8 cellular contexts compared by ENCODE assay signal in the genomic region with DNA sequence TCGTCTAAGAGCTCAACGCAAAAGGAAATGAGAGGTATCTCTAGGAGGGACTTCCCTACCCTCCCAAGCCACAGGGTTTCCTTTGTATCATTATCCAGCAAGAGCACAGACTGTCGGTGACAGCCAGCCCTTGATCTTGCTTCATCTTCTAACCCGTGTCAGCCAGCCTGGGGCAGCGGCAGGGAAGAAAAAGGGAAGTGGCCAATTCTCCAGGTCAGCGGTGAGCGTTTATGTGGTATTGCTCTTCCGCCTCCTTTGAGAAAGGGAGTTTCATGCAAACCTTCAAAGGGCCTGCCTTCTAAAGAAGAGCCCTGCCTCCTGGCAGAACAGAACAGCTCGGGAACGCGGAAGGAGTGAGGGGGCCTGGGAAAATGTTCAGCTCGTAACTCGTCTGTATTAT. TPM values are rescaled to one million over a fixed set of nuclear protein-coding genes. Genes with fewer than 3 reads are reported as not detected.
A peak's percentile ranks its signal among the peaks of the same experiment; 100 is the strongest.
DNase-seq lines count a peak whose midpoint lies in the region; ATAC-seq and TF ChIP-seq lines count a peak whose summit lies in the region.

No MANE protein-coding gene starts in this region.

- peaks cover 40% of the 10 kb centered on the region for H3K4me1 Mint-ChIP-seq in mesothelial cell of epicardium
- peaks cover 16% of the 10 kb centered on the region for H3K4me1 Mint-ChIP-seq in T-helper 2 cell treated with Interferon-gamma antibody and Interleukin-4, amounts not matched to agents 5 μg/mL and 100 μg/mL, for 36 hours (ENCODE audit: low read depth)

- no peak for TF ChIP-seq CTCF in mesothelial cell of epicardium (IDR thresholded peaks at IDR 0.05; ENCODE audit: unreplicated experiment)

- in situ Hi-C loops in G401 (cut with HindIII; ENCODE audit: low sequenced_read_pairs), result no loop called here

- H3K36me3 Mint-ChIP-seq in mesothelial cell of epicardium, result peaks cover 51% of the 10 kb centered on the region
- no peaks in the 10 kb centered on the region for H3K36me3 Mint-ChIP-seq in T-helper 2 cell treated with Interferon-gamma antibody and Interleukin-4, amounts not matched to agents 5 μg/mL and 100 μg/mL, for 36 hours (ENCODE audit: low read depth)

- H3K27ac Mint-ChIP-seq in mesothelial cell of epicardium, result peak overlapping the region; percentile 47
- no peak overlapping the region for H3K27ac Mint-ChIP-seq in T-helper 2 cell treated with Interferon-gamma antibody and Interleukin-4, amounts not matched to agents 5 μg/mL and 100 μg/mL, for 36 hours

- no peaks in the 10 kb centered on the region for H3K9me3 Mint-ChIP-seq in mesothelial cell of epicardium
- H3K9me3 Mint-ChIP-seq in T-helper 2 cell treated with Interferon-gamma antibody and Interleukin-4, amounts not matched to agents 5 μg/mL and 100 μg/mL, for 36 hours, result no peaks in the 10 kb centered on the region

- TF ChIP-seq POLR2A in GM18505 (IDR thresholded peaks at IDR 0.05; ENCODE audit: borderline replicate concordance, extremely low read depth, insufficient read depth, insufficient read length), result no peak

- H3K27me3 Mint-ChIP-seq in mesothelial cell of epicardium (ENCODE audit: low read depth), result no peaks in the 10 kb centered on the region
- H3K27me3 Mint-ChIP-seq in T-helper 2 cell treated with Interferon-gamma antibody and Interleukin-4, amounts not matched to agents 5 μg/mL and 100 μg/mL, for 36 hours (ENCODE audit: low read depth), result peaks cover 63% of the 10 kb centered on the region

- peak; percentile 93 for ATAC-seq in GM18505 (IDR thresholded peaks at IDR 0.05; ENCODE audit: unreplicated experiment)
- ATAC-seq in GM21717 (IDR thresholded peaks at IDR 0.05; ENCODE audit: unreplicated experiment), result peak; percentile 78

- no peak overlapping the region for H3K4me3 Mint-ChIP-seq in mesothelial cell of epicardium
- H3K4me3 Mint-ChIP-seq in T-helper 2 cell treated with Interferon-gamma antibody and Interleukin-4, amounts not matched to agents 5 μg/mL and 100 μg/mL, for 36 hours, result no peak overlapping the region

- DNase-seq in Kasumi-1 (lab: John Stamatoyannopoulos, UW) (peak; percentile 99), mesothelial cell of epicardium (ENCODE audit: low spot score in 2 of 2, unreplicated experiment in 2 of 2) (no peak), HuH-7.5 (ENCODE audit: low spot score) (no peak), G401 (ENCODE audit: low spot score) (no peak), NCI-H1105 treated with DMSO at 0.1 percent for 48 hours (lab: John Stamatoyannopoulos, UW) (no peak)
- no peak for DNase-seq in T-helper 2 cell treated with Interferon-gamma antibody and Interleukin-4, amounts not matched to agents 5 μg/mL and 100 μg/mL, for 36 hours (ENCODE audit: low spot score)

RNA-seq across cellular contexts. Expression of a gene that starts 41.9 kb away (rescaled TPM):
- total RNA-seq in mesothelial cell of epicardium, result 197 to 211 TPM (median 202 TPM) in 3 replicates
- 0.74 and 2.7 TPM in 2 replicates for total RNA-seq in G401 (2014; rRNA removed; shearing (Covaris generic))

Comparison
In these comparisons a context has a peak if more than half of its experiments do, and no peak if none do; other contexts are left out.
1. DNase-seq: peak in Kasumi-1 (2 of 2); none in mesothelial cell of epicardium (0 of 2), HuH-7.5 (single experiment), G401 (single experiment), T-helper 2 cell treated with Interferon-gamma antibody and Interleukin-4, amounts not matched to agents 5 μg/mL and 100 μg/mL, for 36 hours (single experiment) and NCI-H1105 treated with DMSO at 0.1 percent for 48 hours (single experiment).
2. RNA of a gene that starts 41.9 kb away (total RNA-seq): 197 to 211 TPM in mesothelial cell of epicardium; 0.74 to 2.7 TPM in G401; every median in the first group is over 10 times any median in the second.